In genomic region chr5:1174122-1174936, GRCh38 we compare ENCODE assay signal across 8 cellular contexts. TPM values are rescaled to one million over a fixed set of nuclear protein-coding genes. Genes with fewer than 3 reads are reported as not detected.
DNase-seq lines count a peak whose midpoint lies in the region; ATAC-seq and TF ChIP-seq lines count a peak whose summit lies in the region.

No MANE protein-coding gene starts in this region.

- no peak for ATAC-seq in HG03159 (IDR thresholded peaks at IDR 0.05; ENCODE audit: unreplicated experiment)

- no peaks in the 10 kb centered on the region for H3K9me3 ChIP-seq in SJCRH30 (replicated peaks)

- no peaks in the 10 kb centered on the region for H3K36me3 ChIP-seq in SJCRH30

- DNase-seq in COLO829 (ENCODE audit: low spot score) = peak; percentile 63
- peak in 47 of 76 experiments; percentile 7 to 64 (median 35) for DNase-seq in HUDEP-2 (lab: John Stamatoyannopoulos, UW; ENCODE audit: unreplicated experiment in 76 of 76)
- peak; percentile 72 to 84 for DNase-seq in SJCRH30
- DNase-seq in astrocyte of the cerebellum (ENCODE audit: low read depth) = peak; percentile 41
- peak; percentile 20 for DNase-seq in iPS DF 19.7 (ENCODE audit: low read depth, low spot score)
- DNase-seq in stimulated activated CD4-positive, alpha-beta T cell treated with anti-CD3 and anti-CD28 coated beads, Interleukin-12 subunit alpha, Interleukin-12 subunit beta, amount 100 ng/mL, for 4 hours = peak; percentile 38
- DNase-seq in epidermal melanocyte (ENCODE audit: insufficient read length, low spot score) = no peak

- peak; percentile 68 for TF ChIP-seq CTCF in astrocyte of the cerebellum (IDR thresholded peaks at IDR 0.05; ENCODE audit: low read depth, low read length, missing control alignments)

- no peak overlapping the region for H3K27ac ChIP-seq in SJCRH30

- in situ Hi-C loops in astrocyte of the cerebellum (cut with HindIII; ENCODE audit: low sequenced_read_pairs) = loop anchor here (25.0 kb wide), 1 partner anchor 237 kb away; no protein-coding TSS in a partner anchor

- H3K4me3 ChIP-seq in SJCRH30 (peak overlapping the region; percentile 28), astrocyte of the cerebellum (ENCODE audit: low read depth, low read length) (no peak overlapping the region)

- no peaks in the 10 kb centered on the region for H3K4me1 ChIP-seq in SJCRH30

- H3K27me3 ChIP-seq in SJCRH30 = no peaks in the 10 kb centered on the region

RNA-seq across cellular contexts. Expression of gene SLC6A19, which starts 27.1 kb away (rescaled TPM):
- total RNA-seq in SJCRH30 (2014; rRNA removed; shearing (Covaris generic)) = not detected in 2 replicates

RNA-seq across cellular contexts. Expression of gene SLC6A18, which starts 50.9 kb away (rescaled TPM):
- not detected in 2 replicates for total RNA-seq in SJCRH30 (2014; rRNA removed; shearing (Covaris generic))
